17 cellular contexts compared by ENCODE assay signal in the genomic region with DNA sequence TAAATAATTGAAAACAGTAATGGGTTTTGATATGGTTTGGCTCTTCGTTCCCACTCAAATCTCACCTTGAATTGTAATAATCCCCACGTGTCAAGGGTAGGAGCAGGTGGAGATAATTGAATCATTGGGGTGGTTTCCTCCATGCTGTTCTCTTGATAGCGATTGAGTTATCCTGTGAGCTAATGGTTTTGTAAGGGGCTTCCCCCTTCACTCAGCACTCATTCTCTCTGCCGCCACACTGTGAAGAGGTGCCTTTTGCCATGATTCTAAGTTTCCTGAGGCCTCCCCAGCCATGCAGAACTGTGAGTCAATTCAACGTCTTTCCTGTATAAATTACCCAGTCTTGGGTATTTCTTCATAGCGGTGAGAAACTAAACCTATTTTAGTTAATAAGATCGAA.
A peak's percentile ranks its signal among the peaks of the same experiment; 100 is the strongest.
DNase-seq lines count a peak whose midpoint lies in the region; ATAC-seq, FAIRE-seq and TF ChIP-seq lines count a peak whose summit lies in the region.
"Had no signal": no experiment of that assay in that cellular context is flagged by ENCODE, and none has a peak within 500 bp of the region (broad histone marks: within the 10 kb centered on the region; RNA-seq: fewer than 3 reads in every experiment).

No MANE protein-coding gene starts in this region.

- no peak overlapping the region for H3K27ac Mint-ChIP-seq in activated CD4-positive, alpha-beta memory T cell treated with anti-CD3 and anti-CD28 coated beads, Interleukin-2, amount 10 ng/mL, durations not matched to agents 7 days and 5 days
- H3K27ac Mint-ChIP-seq: CD14-positive monocyte; CD4-positive, alpha-beta memory T cell had no signal

- no peak overlapping the region for H2AFZ ChIP-seq in GM12878 (ENCODE audit: control insufficient read depth, low read depth, low read length)

- H3K27me3 ChIP-seq in GM12878 (replicated peaks in 1 of 2; ENCODE audit: control insufficient read depth in 2 of 2, insufficient read depth in 2 of 2, low read length in 1 of 2) = no peaks in the 10 kb centered on the region

- no TSS peak for BruUV-seq in GM12878 (replicated peaks; lab: Mats Ljungman, UMichigan)

- H3K36me3 Mint-ChIP-seq in activated CD4-positive, alpha-beta memory T cell treated with anti-CD3 and anti-CD28 coated beads, Interleukin-2, amount 10 ng/mL, durations not matched to agents 7 days and 5 days (ENCODE audit: low read depth) = no peaks in the 10 kb centered on the region
- H3K36me3 Mint-ChIP-seq: CD14-positive monocyte; CD4-positive, alpha-beta memory T cell had no signal

- in situ Hi-C loops in GM12878 (cut with MboI) = no loop called here

- TF ChIP-seq POLR2A in GM12878 (IDR thresholded peaks at IDR 0.05; ENCODE audit: low read depth, low read length) = no peak

- no peaks in the 10 kb centered on the region for H3K79me2 ChIP-seq in GM12878 (ENCODE audit: control insufficient read depth, insufficient read depth, low read length)

- no peaks in the 10 kb centered on the region for H4K20me1 ChIP-seq in GM12878 (ENCODE audit: control insufficient read depth, insufficient read depth)

- no peak for DNase-seq in GM12878 (ENCODE audit: low read depth, low spot score)
- no peak for DNase-seq in germinal center (ENCODE audit: low spot score)
- DNase-seq in SKM-1 (lab: John Stamatoyannopoulos, UW; ENCODE audit: unreplicated experiment) = no peak
- DNase-seq in activated CD4-positive, alpha-beta memory T cell treated with anti-CD3 and anti-CD28 coated beads, Interleukin-2, amount 10 ng/mL, durations not matched to agents 7 days and 5 days = no peak
- DNase-seq: AML-193; CD4-positive, alpha-beta memory T cell; DMS153; DMS79; GDM1 had no signal

- H3K4me1 ChIP-seq in GM12878 (ENCODE audit: control insufficient read depth, insufficient read depth, low read length) = no peaks in the 10 kb centered on the region
- H3K4me1 ChIP-seq: A549 had no signal

- H3K36me3 ChIP-seq in GM12878 (ENCODE audit: control insufficient read depth in 2 of 2, insufficient read depth in 2 of 2, low read length in 1 of 2) = no peaks in the 10 kb centered on the region

- 6% methylated on average over 7 of the region's 7 CpGs for WGBS in GM12878 (ENCODE audit: insufficient coverage, insufficient replicate concordance, low lambda C conversion rate, missing lambda C conversion rate)

- no peaks in the 10 kb centered on the region for H3K9me3 Mint-ChIP-seq in activated CD4-positive, alpha-beta memory T cell treated with anti-CD3 and anti-CD28 coated beads, Interleukin-2, amount 10 ng/mL, durations not matched to agents 7 days and 5 days
- H3K9me3 Mint-ChIP-seq: H9 had no signal

- TF ChIP-seq CTCF in GM12878 (IDR thresholded peaks at IDR 0.05 in 2 of 3, conservative IDR thresholded peaks at IDR 0.05 in 1 of 3; ENCODE audit: control insufficient read depth in 2 of 3, extremely low read depth in 1 of 3, insufficient read depth in 1 of 3, low read depth in 3 of 3, low read length in 3 of 3) = no peak

- SMC1A ChIA-PET in GM12878 (lab: Charles Lee; ENCODE audit: uncharacterized antibody, unreplicated experiment) = interaction anchor here (1.9 kb wide), 1 partner anchor 9 kb away, joined by 7 read pairs; no protein-coding TSS in a partner anchor

- H3K4me3 ChIP-seq in GM12878 = no peak overlapping the region
- H3K4me3 ChIP-seq: A549 had no signal

- no peak overlapping the region for H3K4me3 Mint-ChIP-seq in activated CD4-positive, alpha-beta memory T cell treated with anti-CD3 and anti-CD28 coated beads, Interleukin-2, amount 10 ng/mL, durations not matched to agents 7 days and 5 days
- H3K4me3 Mint-ChIP-seq: CD14-positive monocyte; CD4-positive, alpha-beta memory T cell; H9 had no signal

- intact Hi-C loops in GM12878 (cut with micrococcal nuclease; ENCODE audit: unreplicated experiment) = no loop called here

- POLR2A ChIA-PET in GM12878 (lab: Charles Lee) = interaction anchor here (1.6 kb wide), 1 partner anchor 9 kb away, joined by 5 read pairs; no protein-coding TSS in a partner anchor
- POLR2A ChIA-PET in activated CD4-positive, alpha-beta memory T cell treated with anti-CD3 and anti-CD28 coated beads, Interleukin-2, amount 10 ng/mL, durations not matched to agents 7 days and 5 days (lab: Charles Lee) = no interaction called here

- no peak overlapping the region for H3K9ac ChIP-seq in GM12878 (ENCODE audit: control insufficient read depth, insufficient read depth, low read length)
- H3K9ac ChIP-seq: KMS-11 had no signal

- FAIRE-seq in GM12878 (lab: Jason Lieb, UNC) = no peak
- FAIRE-seq: A549, H1 had no signal

- RAD21 ChIA-PET in GM12878 (lab: Charles Lee; ENCODE audit: unreplicated experiment) = interaction anchor here (0.6 to 2.0 kb wide), 2 partner anchors 10 to 774 kb away, joined by 6 to 8 read pairs; no protein-coding TSS in a partner anchor

- no peak for TF ChIP-seq EP300 in GM12878 (IDR thresholded peaks at IDR 0.05; ENCODE audit: borderline replicate concordance in 1 of 2, control insufficient read depth in 1 of 2, low read depth in 2 of 2, low read length in 2 of 2)

- H3K27ac ChIP-seq in GM12878 (ENCODE audit: control insufficient read depth, insufficient read depth) = no peak overlapping the region
- H3K27ac ChIP-seq: A549, HL-60, KMS-11 had no signal

- CTCF ChIA-PET in GM12878 (lab: Yijun Ruan, JAX) = interaction anchor here (1.1 kb wide), 1 partner anchor 17 kb away, joined by 3 read pairs; no protein-coding TSS in a partner anchor
- CTCF ChIA-PET in activated CD4-positive, alpha-beta memory T cell treated with anti-CD3 and anti-CD28 coated beads, Interleukin-2, amount 10 ng/mL, durations not matched to agents 7 days and 5 days (lab: Charles Lee) = no interaction called here

- H3K9me3 ChIP-seq in GM12878 (replicated peaks; ENCODE audit: control insufficient read depth, insufficient read depth, low read length) = no peaks in the 10 kb centered on the region
- H3K9me3 ChIP-seq: A549 had no signal

- H3K27me3 Mint-ChIP-seq in activated CD4-positive, alpha-beta memory T cell treated with anti-CD3 and anti-CD28 coated beads, Interleukin-2, amount 10 ng/mL, durations not matched to agents 7 days and 5 days = no peaks in the 10 kb centered on the region
- H3K27me3 Mint-ChIP-seq: CD4-positive, alpha-beta memory T cell had no signal

- no peak for TF ChIP-seq RAD21 in GM12878 (IDR thresholded peaks at IDR 0.05; ENCODE audit: insufficient read depth, low read depth, low read length)

- no peaks in the 10 kb centered on the region for H3K4me1 Mint-ChIP-seq in activated CD4-positive, alpha-beta memory T cell treated with anti-CD3 and anti-CD28 coated beads, Interleukin-2, amount 10 ng/mL, durations not matched to agents 7 days and 5 days
- H3K4me1 Mint-ChIP-seq: CD14-positive monocyte; CD4-positive, alpha-beta memory T cell; H9 had no signal

- ATAC-seq in GM18520 (IDR thresholded peaks at IDR 0.05; ENCODE audit: unreplicated experiment) (peak; percentile 62), HG03520 (IDR thresholded peaks at IDR 0.05; ENCODE audit: unreplicated experiment) (peak; percentile 47), GM12878 (peak; percentile 82)
- ATAC-seq: A549 had no signal

- H3K4me2 ChIP-seq in GM12878 (ENCODE audit: control insufficient read depth, insufficient read depth) = no peak overlapping the region
- H3K4me2 ChIP-seq: A549, KMS-11 had no signal

TF ChIP-seq in GM12878, 131 proteins besides CTCF, POLR2A, EP300 and RAD21:
- no peak for TF ChIP-seq ETV6 (conservative IDR thresholded peaks at IDR 0.05 in 1 of 2, IDR thresholded peaks at IDR 0.05 in 1 of 2; ENCODE audit: borderline replicate concordance in 1 of 2, low read depth in 1 of 2)
- TF ChIP-seq SMAD5 (IDR thresholded peaks at IDR 0.05; ENCODE audit: low read depth) = no peak
- no peak for TF ChIP-seq BCL11A (IDR thresholded peaks at IDR 0.05; ENCODE audit: low read depth, low read length)
